ENCODE assay signal across 9 cellular contexts in the genomic region with DNA sequence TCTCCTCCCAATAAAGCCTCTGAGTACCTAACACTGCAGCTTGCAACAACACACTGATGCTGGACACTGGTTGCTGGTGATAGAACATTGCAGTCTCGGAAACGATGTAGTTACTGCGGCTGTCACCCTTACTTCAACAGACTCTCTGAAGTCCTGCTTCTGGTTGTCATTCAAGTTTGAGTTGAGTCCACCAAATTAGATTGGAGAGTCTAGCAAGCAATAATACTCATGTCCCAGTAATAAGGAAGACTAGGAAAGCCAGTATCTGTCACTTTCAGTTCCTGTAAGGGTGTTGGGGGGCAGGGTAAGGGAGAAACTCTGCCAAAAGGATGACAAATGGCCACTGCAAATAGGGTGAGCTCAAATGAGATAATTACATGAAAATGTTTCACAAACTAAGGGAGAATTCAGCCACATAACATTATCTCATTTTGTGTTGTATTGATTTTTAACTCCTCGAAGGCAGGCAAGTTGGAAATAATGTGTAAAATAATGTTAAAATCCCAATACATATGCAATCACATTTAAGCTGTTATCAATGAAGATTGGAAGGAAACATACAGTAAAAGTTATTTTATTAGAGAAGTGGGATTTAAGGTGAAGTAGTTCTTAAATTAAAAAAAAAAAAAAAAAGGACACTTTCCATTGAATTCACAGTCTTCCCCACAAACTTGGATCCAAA. TPM values are rescaled to one million over a fixed set of nuclear protein-coding genes. Genes with fewer than 3 reads are reported as not detected.
DNase-seq lines count a peak whose midpoint lies in the region; ATAC-seq and TF ChIP-seq lines count a peak whose summit lies in the region.
"Had no signal": no experiment of that assay in that cellular context is flagged by ENCODE, and none has a peak within 500 bp of the region (broad histone marks: within the 10 kb centered on the region; RNA-seq: fewer than 3 reads in every experiment).

No MANE protein-coding gene starts in this region.

- H4K20me1 ChIP-seq in PC-3 (ENCODE audit: low read length), result no peaks in the 10 kb centered on the region

- TF ChIP-seq CTCF in BE2C (IDR thresholded peaks at IDR 0.05; ENCODE audit: low read depth, low read length) (no peak), PC-3 (conservative IDR thresholded peaks at IDR 0.05; ENCODE audit: low read depth, low read length) (no peak)

- H3K9ac ChIP-seq in PC-3 (ENCODE audit: low read length) (peak overlapping the region; percentile 86; the same call in 1 of the 2 replicates), duodenal mucosa (ENCODE audit: low read depth in 1 of 2, low read length in 2 of 2) (peak overlapping the region; percentile 79 to 81), mucosa of rectum (ENCODE audit: low read depth in 1 of 2, low read length in 2 of 2) (peak overlapping the region; percentile 85 to 86)

- no peaks in the 10 kb centered on the region for H3K36me3 ChIP-seq in BE2C
- H3K36me3 ChIP-seq in PC-3 (ENCODE audit: low read depth, low read length), result no peaks in the 10 kb centered on the region
- H3K36me3 ChIP-seq in duodenal mucosa (ENCODE audit: control insufficient read depth in 1 of 2, insufficient read depth in 2 of 2, low read length in 2 of 2), result no peaks in the 10 kb centered on the region
- H3K36me3 ChIP-seq in mucosa of rectum (ENCODE audit: control insufficient read depth in 2 of 2, insufficient read depth in 2 of 2, low read length in 2 of 2), result no peaks in the 10 kb centered on the region

- H3K4me1 ChIP-seq in BE2C (no peaks in the 10 kb centered on the region), PC-3 (ENCODE audit: insufficient read depth, low read length) (peaks cover 14% of the 10 kb centered on the region), duodenal mucosa (ENCODE audit: control insufficient read depth in 1 of 2, insufficient read depth in 2 of 2, low read length in 2 of 2) (peaks cover 17 to 19% of the 10 kb centered on the region in 2 donors), mucosa of rectum (ENCODE audit: control insufficient read depth in 2 of 2, insufficient read depth in 2 of 2, low read length in 2 of 2) (peaks cover 4 to 11% of the 10 kb centered on the region in 2 donors)

- H3K27me3 ChIP-seq in BE2C (no peaks in the 10 kb centered on the region), PC-3 (ENCODE audit: low read length) (no peaks in the 10 kb centered on the region), duodenal mucosa (ENCODE audit: control insufficient read depth in 1 of 2, insufficient read depth in 2 of 2, low read length in 2 of 2) (no peaks in the 10 kb centered on the region), mucosa of rectum (ENCODE audit: control insufficient read depth in 2 of 2, insufficient read depth in 2 of 2, low read length in 2 of 2) (no peaks in the 10 kb centered on the region)

- H3K4me2 ChIP-seq in PC-3 (ENCODE audit: low read length), result peak overlapping the region; percentile 90

- H3K9me3 ChIP-seq in BE2C, result no peaks in the 10 kb centered on the region
- no peaks in the 10 kb centered on the region for H3K9me3 ChIP-seq in PC-3 (ENCODE audit: low read length)
- H3K9me3 ChIP-seq in duodenal mucosa (ENCODE audit: control insufficient read depth in 1 of 2, low read length in 2 of 2), result no peaks in the 10 kb centered on the region
- H3K9me3 ChIP-seq in mucosa of rectum (ENCODE audit: control insufficient read depth in 2 of 2, low read length in 2 of 2), result no peaks in the 10 kb centered on the region

- peak overlapping the region; percentile 69 for H3K4me3 ChIP-seq in BE2C (ENCODE audit: low read depth, low read length)
- H3K4me3 ChIP-seq in PC-3 (ENCODE audit: low read length), result peak overlapping the region; percentile 80
- peak overlapping the region; percentile 89 for H3K4me3 ChIP-seq in duodenal mucosa (ENCODE audit: low read depth in 1 of 2, low read length in 2 of 2)
- peak overlapping the region; percentile 89 to 99 for H3K4me3 ChIP-seq in mucosa of rectum (ENCODE audit: low read length in 2 of 2)

- CTCF ChIA-PET in PC-3 (lab: Charles Lee), result interaction anchor here (0.5 to 0.6 kb wide), 2 partner anchors 63 to 232 kb away, joined by 7 to 10 read pairs; no protein-coding TSS in a partner anchor

- POLR2A ChIA-PET in PC-3 (lab: Charles Lee; ENCODE audit: unreplicated experiment), result interaction anchor here (0.6 kb wide), 1 partner anchor 8 kb away, joined by 4 read pairs; the partner anchor contains the start of gene PLAA

- 0 out of 2 replicates have a peak, but pooled peaks cover 12% of the 10 kb centered on the region for H3K79me2 ChIP-seq in PC-3 (ENCODE audit: low read length)

- H2AFZ ChIP-seq in PC-3 (ENCODE audit: low read length), result peak overlapping the region; percentile 94

- no TSS peak for BruUV-seq in PC-3 (replicated peaks; lab: Mats Ljungman, UMichigan)

- H3K9me2 ChIP-seq in PC-3 (replicated peaks; ENCODE audit: low read length), result no peaks in the 10 kb centered on the region

- intact Hi-C loops in PC-3 (cut with micrococcal nuclease), result no loop called here

- no peak for DNase-seq in BE2C
- DNase-seq in PC-3, result no peak
- DNase-seq in activated gamma-delta T cell treated with Interleukin-2 at 50 U/mL for 16 hours, result no peak
- no peak for DNase-seq in NOMO-1 treated with dmso at 0.1 percent for 144 hours (lab: John Stamatoyannopoulos, UW; ENCODE audit: unreplicated experiment)

- peak; percentile 29 for ATAC-seq in GM21423 (IDR thresholded peaks at IDR 0.05; ENCODE audit: unreplicated experiment)
- ATAC-seq in PC-3, result no peak
- no peak for ATAC-seq in GM19328 (IDR thresholded peaks at IDR 0.05; ENCODE audit: unreplicated experiment)

- H3K27ac ChIP-seq in PC-3 (ENCODE audit: low read length), result no peak overlapping the region
- peak overlapping the region; percentile 77 for H3K27ac ChIP-seq in duodenal mucosa (ENCODE audit: low read depth, low read length)
- H3K27ac ChIP-seq in mucosa of rectum (ENCODE audit: low read depth in 2 of 2, low read length in 2 of 2), result peak overlapping the region; percentile 89 to 90

- H3F3A ChIP-seq in PC-3 (ENCODE audit: low read length, unreplicated experiment), result no peaks in the 10 kb centered on the region

RNA-seq across cellular contexts. Expression of gene IFT74, which starts 0.8 kb away (rescaled TPM):
- 3.3 TPM for polyA plus RNA-seq in BE2C (2012; ENCODE audit: insufficient read depth, insufficient read length, low read depth)
- 5.5 and 6.2 TPM in 2 replicates for total RNA-seq in PC-3 (2014; rRNA removed)

RNA-seq across cellular contexts. Expression of gene PLAA, which starts 8.3 kb away (rescaled TPM):
- polyA plus RNA-seq in BE2C (2012; ENCODE audit: insufficient read depth, insufficient read length, low read depth), result 29.0 TPM
- total RNA-seq in PC-3 (2014; rRNA removed), result 27.2 and 34.6 TPM in 2 replicates

RNA-seq across cellular contexts. Expression of gene LRRC19, which starts 50.1 kb away (rescaled TPM):
- polyA plus RNA-seq in BE2C (2012; ENCODE audit: insufficient read depth, insufficient read length, low read depth), result not detected
- total RNA-seq in PC-3 (2014; rRNA removed), result not detected in 2 replicates
- total RNA-seq: HT1080 had no signal
